ENCODE assay signal across 1 cellular context in genomic region chr11:46341454-46341853, GRCh38.
TF ChIP-seq lines count a peak whose summit lies in the region.

No MANE protein-coding gene starts in this region.

TF ChIP-seq in endothelial cell of umbilical vein, 7 proteins besides CTCF, POLR2A, EP300 and RAD21:
- TF ChIP-seq POLR2AphosphoS5 (IDR thresholded peaks at IDR 0.05; ENCODE audit: insufficient read depth, low read depth, low read length) = no peak
- no peak for TF ChIP-seq MYC (IDR thresholded peaks at IDR 0.05; ENCODE audit: low read depth, low read length)
- TF ChIP-seq MAX (IDR thresholded peaks at IDR 0.05; ENCODE audit: insufficient read depth, insufficient read length) = no peak
- TF ChIP-seq GATA2 (IDR thresholded peaks at IDR 0.05; ENCODE audit: insufficient read depth, insufficient read length, low read depth, low read length) = no peak
- TF ChIP-seq EZH2 (IDR thresholded peaks at IDR 0.05; ENCODE audit: borderline replicate concordance, low read depth, low read length, severe bottlenecking) = no peak
- no peak for TF ChIP-seq FOS (IDR thresholded peaks at IDR 0.05; ENCODE audit: borderline replicate concordance, insufficient read depth, low read length)
- no peak for TF ChIP-seq JUN (IDR thresholded peaks at IDR 0.05; ENCODE audit: borderline replicate concordance, insufficient read depth, insufficient read length, low read depth)
